34 cellular contexts compared by ENCODE assay signal in genomic region chr22:17493384-17493981, GRCh38.
"Had no signal": no experiment of that assay in that cellular context is flagged by ENCODE, and none has a peak within 500 bp of the region (broad histone marks: within the 10 kb centered on the region; RNA-seq: fewer than 3 reads in every experiment).

No MANE protein-coding gene starts in this region.

- H3K9me3 Mint-ChIP-seq: activated CD4-positive, alpha-beta memory T cell treated with anti-CD3 and anti-CD28 coated beads for 36 hours; activated CD4-positive, alpha-beta T cell treated with anti-CD3 and anti-CD28 coated beads, Interleukin-2, amount 10 ng/mL, durations not matched to agents 24 days and 14 days; activated T-cell treated with anti-CD3 and anti-CD28 coated beads, Interleukin-2, amount 50 U/mL, for 4 hours; activated T-helper 17 cell treated with anti-CD3 and anti-CD28 coated beads, Interleukin-2, amount 50 U/mL, for 72 hours; central memory CD8-positive, alpha-beta T cell; dendritic cell treated with granulocyte-macrophage colony-stimulating factor and Interleukin-4, amounts not matched to agents 40 ng/mL and 50 ng/mL, for 4 days; immature natural killer cell; natural killer cell treated with Interleukin-12 subunit alpha and Interleukin-12 subunit beta and Interleukin-15 and Interleukin-18, amount 100 ng/mL, for 72 hours; stimulated activated effector memory CD8-positive, alpha-beta T cell treated with anti-CD3 and anti-CD28 coated beads, Interleukin-12 subunit alpha, Interleukin-12 subunit beta, amount 100 ng/mL, for 72 hours; stimulated activated naive CD8-positive, alpha-beta T cell treated with anti-CD3 and anti-CD28 coated beads, Interleukin-15, Interleukin-2, amounts not matched to agents 100 ng/mL and 50 ng/mL, for 24 hours; type B pancreatic cell had no signal

- H3K4me1 ChIP-seq: breast epithelium, esophagus squamous epithelium, lower lobe of right lung, vagina had no signal

- DNase-seq: activated CD4-positive, alpha-beta memory T cell treated with anti-CD3 and anti-CD28 coated beads for 36 hours; activated CD4-positive, alpha-beta T cell treated with anti-CD3 and anti-CD28 coated beads, Interleukin-2, amount 10 ng/mL, durations not matched to agents 24 days and 14 days; activated CD4-positive, CD25-positive, alpha-beta regulatory T cell treated with anti-CD3 and anti-CD28 coated beads, Interleukin-2, amount 50 U/mL, for 72 hours; activated CD8-positive, alpha-beta memory T cell treated with anti-CD3 and anti-CD28 coated beads, Interleukin-2, amount 50 U/mL, for 4 hours; activated gamma-delta T cell treated with Interleukin-2 at 50 U/mL for 16 hours; activated naive CD4-positive, alpha-beta T cell treated with anti-CD3 and anti-CD28 coated beads, Interleukin-2, amount 50 U/mL, for 16 hours; activated T-cell treated with anti-CD3 and anti-CD28 coated beads, Interleukin-2, amount 50 U/mL, for 4 hours; amniotic stem cell; esophagus squamous epithelium; foreskin melanocyte; immature natural killer cell; lower lobe of right lung; mesenchymal stem cell; mucosa of descending colon; ovary; right lobe of liver; stimulated activated CD4-positive, alpha-beta T cell treated with anti-CD3 and anti-CD28 coated beads, Interleukin-12 subunit alpha, Interleukin-12 subunit beta, amount 100 ng/mL, for 4 hours; stimulated activated CD4-positive, alpha-beta T cell treated with anti-CD3 and anti-CD28 coated beads, Interleukin-4, amount 100 ng/mL, for 24 hours; T-helper 17 cell; T1000; WERI-Rb-1 had no signal

- H3K36me3 Mint-ChIP-seq: activated CD4-positive, alpha-beta memory T cell treated with anti-CD3 and anti-CD28 coated beads for 36 hours; immature natural killer cell; natural killer cell treated with Interleukin-12 subunit alpha and Interleukin-12 subunit beta and Interleukin-15 and Interleukin-18, amount 100 ng/mL, for 72 hours; stimulated activated effector memory CD8-positive, alpha-beta T cell treated with anti-CD3 and anti-CD28 coated beads, Interleukin-12 subunit alpha, Interleukin-12 subunit beta, amount 100 ng/mL, for 72 hours had no signal

- H3K4me3 Mint-ChIP-seq: activated CD4-positive, alpha-beta memory T cell treated with anti-CD3 and anti-CD28 coated beads for 36 hours; activated CD4-positive, alpha-beta T cell treated with anti-CD3 and anti-CD28 coated beads, Interleukin-2, amount 10 ng/mL, durations not matched to agents 24 days and 14 days; activated T-cell treated with anti-CD3 and anti-CD28 coated beads, Interleukin-2, amount 50 U/mL, for 4 hours; activated T-helper 17 cell treated with anti-CD3 and anti-CD28 coated beads, Interleukin-2, amount 50 U/mL, for 72 hours; central memory CD8-positive, alpha-beta T cell; dendritic cell treated with granulocyte-macrophage colony-stimulating factor and Interleukin-4, amounts not matched to agents 40 ng/mL and 50 ng/mL, for 4 days; immature natural killer cell; natural killer cell treated with Interleukin-12 subunit alpha and Interleukin-12 subunit beta and Interleukin-15 and Interleukin-18, amount 100 ng/mL, for 72 hours; stimulated activated effector memory CD8-positive, alpha-beta T cell treated with anti-CD3 and anti-CD28 coated beads, Interleukin-12 subunit alpha, Interleukin-12 subunit beta, amount 100 ng/mL, for 72 hours; stimulated activated naive CD8-positive, alpha-beta T cell treated with anti-CD3 and anti-CD28 coated beads, Interleukin-15, Interleukin-2, amounts not matched to agents 100 ng/mL and 50 ng/mL, for 24 hours; T-helper 17 cell; type B pancreatic cell had no signal

- H3K4me3 ChIP-seq: breast epithelium, esophagus squamous epithelium, hepatocyte, lower lobe of right lung, mucosa of descending colon, ovary, right lobe of liver, skin epidermis, vagina had no signal

- H3K9me3 ChIP-seq: breast epithelium, esophagus squamous epithelium, lower lobe of right lung, mucosa of descending colon, ovary, right lobe of liver, vagina had no signal

- H3K36me3 ChIP-seq: breast epithelium, esophagus squamous epithelium, lower lobe of right lung, ovary, vagina, WERI-Rb-1 had no signal

- H3K27me3 ChIP-seq: breast epithelium, esophagus squamous epithelium, hepatocyte, ovary, right lobe of liver, vagina had no signal

- H3K27ac Mint-ChIP-seq: activated CD4-positive, alpha-beta memory T cell treated with anti-CD3 and anti-CD28 coated beads for 36 hours; activated CD4-positive, alpha-beta T cell treated with anti-CD3 and anti-CD28 coated beads, Interleukin-2, amount 10 ng/mL, durations not matched to agents 24 days and 14 days; activated T-helper 17 cell treated with anti-CD3 and anti-CD28 coated beads, Interleukin-2, amount 50 U/mL, for 72 hours; dendritic cell treated with granulocyte-macrophage colony-stimulating factor and Interleukin-4, amounts not matched to agents 40 ng/mL and 50 ng/mL, for 4 days; immature natural killer cell; natural killer cell treated with Interleukin-12 subunit alpha and Interleukin-12 subunit beta and Interleukin-15 and Interleukin-18, amount 100 ng/mL, for 72 hours; stimulated activated effector memory CD8-positive, alpha-beta T cell treated with anti-CD3 and anti-CD28 coated beads, Interleukin-12 subunit alpha, Interleukin-12 subunit beta, amount 100 ng/mL, for 72 hours; stimulated activated naive CD8-positive, alpha-beta T cell treated with anti-CD3 and anti-CD28 coated beads, Interleukin-15, Interleukin-2, amounts not matched to agents 100 ng/mL and 50 ng/mL, for 24 hours; T-helper 17 cell; type B pancreatic cell had no signal

- ATAC-seq: activated T-cell treated with anti-CD3 and anti-CD28 coated beads, Interleukin-2, amount 50 U/mL, for 4 hours; activated T-helper 17 cell treated with anti-CD3 and anti-CD28 coated beads, Interleukin-2, amount 50 U/mL, for 72 hours; lower lobe of right lung; mucosa of descending colon; natural killer cell treated with Interleukin-12 subunit alpha and Interleukin-12 subunit beta and Interleukin-15 and Interleukin-18, amount 100 ng/mL, for 72 hours; right lobe of liver; stimulated activated effector memory CD8-positive, alpha-beta T cell treated with anti-CD3 and anti-CD28 coated beads, Interleukin-12 subunit alpha, Interleukin-12 subunit beta, amount 100 ng/mL, for 72 hours; T-helper 17 cell had no signal

- H3K27ac ChIP-seq: breast epithelium, epithelial cell of prostate, esophagus squamous epithelium, hepatocyte, lower lobe of right lung, ovary, right lobe of liver, skin epidermis, vagina, WERI-Rb-1 had no signal

- H3K27me3 Mint-ChIP-seq: central memory CD8-positive, alpha-beta T cell; dendritic cell treated with granulocyte-macrophage colony-stimulating factor and Interleukin-4, amounts not matched to agents 40 ng/mL and 50 ng/mL, for 4 days; natural killer cell treated with Interleukin-12 subunit alpha and Interleukin-12 subunit beta and Interleukin-15 and Interleukin-18, amount 100 ng/mL, for 72 hours; progenitor cell of endocrine pancreas; stimulated activated naive CD8-positive, alpha-beta T cell treated with anti-CD3 and anti-CD28 coated beads, Interleukin-15, Interleukin-2, amounts not matched to agents 100 ng/mL and 50 ng/mL, for 24 hours; type B pancreatic cell had no signal

- H3K4me1 Mint-ChIP-seq: activated CD4-positive, alpha-beta T cell treated with anti-CD3 and anti-CD28 coated beads, Interleukin-2, amount 10 ng/mL, durations not matched to agents 24 days and 14 days; activated T-helper 17 cell treated with anti-CD3 and anti-CD28 coated beads, Interleukin-2, amount 50 U/mL, for 72 hours; central memory CD8-positive, alpha-beta T cell; immature natural killer cell; stimulated activated effector memory CD8-positive, alpha-beta T cell treated with anti-CD3 and anti-CD28 coated beads, Interleukin-12 subunit alpha, Interleukin-12 subunit beta, amount 100 ng/mL, for 72 hours; T-helper 17 cell had no signal
